In the genomic region with DNA sequence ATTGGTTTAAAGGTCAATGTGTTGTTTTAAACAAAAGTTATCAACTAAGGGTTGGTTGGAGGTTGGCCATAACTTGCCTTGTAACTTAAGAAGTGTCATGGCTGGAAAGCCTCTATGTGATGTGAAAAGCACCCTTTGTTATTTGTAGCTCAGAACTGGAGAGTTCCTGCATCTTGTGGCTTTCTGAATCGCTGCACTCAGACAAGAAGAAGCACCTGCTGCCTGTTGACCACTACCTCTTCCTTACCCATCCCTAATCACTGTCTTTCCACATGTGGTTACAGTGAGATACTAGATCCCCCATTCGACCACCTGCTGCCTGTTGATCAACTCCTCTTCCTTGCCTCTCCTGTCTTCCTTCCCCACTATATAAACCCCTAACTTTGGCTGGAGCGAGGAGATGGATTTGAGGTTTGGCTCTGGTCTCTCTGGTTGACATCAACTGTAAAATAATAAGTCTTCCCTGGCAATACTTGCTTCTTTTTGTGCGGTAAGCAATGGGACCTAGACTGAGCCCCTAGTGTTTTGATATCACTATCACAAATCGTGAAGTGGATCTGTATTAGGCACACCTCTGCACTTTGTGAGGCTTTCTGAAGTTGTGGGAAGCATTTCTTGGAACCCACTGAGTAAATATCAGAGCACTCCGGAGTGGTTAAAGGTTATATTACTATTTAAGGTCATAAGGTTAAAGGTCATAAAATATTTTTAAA, we compare ENCODE assay signal across 3 cellular contexts.
TF ChIP-seq lines count a peak whose summit lies in the region.

No MANE protein-coding gene starts in this region.

TF ChIP-seq in liver, 16 proteins besides CTCF, POLR2A, EP300 and RAD21 (continued from another document):
- TF ChIP-seq NR2F2 (IDR thresholded peaks at IDR 0.05) = peak; percentile 36
- TF ChIP-seq, protein P1, sequence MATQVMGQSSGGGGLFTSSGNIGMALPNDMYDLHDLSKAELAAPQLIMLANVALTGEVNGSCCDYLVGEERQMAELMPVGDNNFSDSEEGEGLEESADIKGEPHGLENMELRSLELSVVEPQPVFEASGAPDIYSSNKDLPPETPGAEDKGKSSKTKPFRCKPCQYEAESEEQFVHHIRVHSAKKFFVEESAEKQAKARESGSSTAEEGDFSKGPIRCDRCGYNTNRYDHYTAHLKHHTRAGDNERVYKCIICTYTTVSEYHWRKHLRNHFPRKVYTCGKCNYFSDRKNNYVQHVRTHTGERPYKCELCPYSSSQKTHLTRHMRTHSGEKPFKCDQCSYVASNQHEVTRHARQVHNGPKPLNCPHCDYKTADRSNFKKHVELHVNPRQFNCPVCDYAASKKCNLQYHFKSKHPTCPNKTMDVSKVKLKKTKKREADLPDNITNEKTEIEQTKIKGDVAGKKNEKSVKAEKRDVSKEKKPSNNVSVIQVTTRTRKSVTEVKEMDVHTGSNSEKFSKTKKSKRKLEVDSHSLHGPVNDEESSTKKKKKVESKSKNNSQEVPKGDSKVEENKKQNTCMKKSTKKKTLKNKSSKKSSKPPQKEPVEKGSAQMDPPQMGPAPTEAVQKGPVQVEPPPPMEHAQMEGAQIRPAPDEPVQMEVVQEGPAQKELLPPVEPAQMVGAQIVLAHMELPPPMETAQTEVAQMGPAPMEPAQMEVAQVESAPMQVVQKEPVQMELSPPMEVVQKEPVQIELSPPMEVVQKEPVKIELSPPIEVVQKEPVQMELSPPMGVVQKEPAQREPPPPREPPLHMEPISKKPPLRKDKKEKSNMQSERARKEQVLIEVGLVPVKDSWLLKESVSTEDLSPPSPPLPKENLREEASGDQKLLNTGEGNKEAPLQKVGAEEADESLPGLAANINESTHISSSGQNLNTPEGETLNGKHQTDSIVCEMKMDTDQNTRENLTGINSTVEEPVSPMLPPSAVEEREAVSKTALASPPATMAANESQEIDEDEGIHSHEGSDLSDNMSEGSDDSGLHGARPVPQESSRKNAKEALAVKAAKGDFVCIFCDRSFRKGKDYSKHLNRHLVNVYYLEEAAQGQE (IDR thresholded peaks at IDR 0.05) = no peak

TF ChIP-seq in HepG2, 621 proteins besides CTCF, POLR2A, EP300 and RAD21:
- TF ChIP-seq, protein P2, sequence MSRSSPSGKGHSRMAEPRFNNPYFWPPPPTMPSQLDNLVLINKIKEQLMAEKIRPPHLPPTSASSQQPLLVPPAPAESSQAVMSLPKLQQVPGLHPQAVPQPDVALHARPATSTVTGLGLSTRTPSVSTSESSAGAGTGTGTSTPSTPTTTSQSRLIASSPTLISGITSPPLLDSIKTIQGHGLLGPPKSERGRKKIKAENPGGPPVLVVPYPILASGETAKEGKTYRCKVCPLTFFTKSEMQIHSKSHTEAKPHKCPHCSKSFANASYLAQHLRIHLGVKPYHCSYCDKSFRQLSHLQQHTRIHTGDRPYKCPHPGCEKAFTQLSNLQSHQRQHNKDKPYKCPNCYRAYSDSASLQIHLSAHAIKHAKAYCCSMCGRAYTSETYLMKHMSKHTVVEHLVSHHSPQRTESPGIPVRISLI (CRISPR knock-in tag; IDR thresholded peaks at IDR 0.05; ENCODE audit: borderline replicate concordance) = no peak
- TF ChIP-seq ZFP36L2 (CRISPR knock-in tag; IDR thresholded peaks at IDR 0.05) (no peak), ZNF326 (CRISPR knock-in tag; IDR thresholded peaks at IDR 0.05; ENCODE audit: borderline replicate concordance) (no peak), BHLHE40 (IDR thresholded peaks at IDR 0.05; ENCODE audit: low read length) (no peak), PAX8 (CRISPR knock-in tag; IDR thresholded peaks at IDR 0.05; ENCODE audit: borderline replicate concordance) (no peak), ZNF20 (CRISPR knock-in tag; IDR thresholded peaks at IDR 0.05) (no peak), MATR3 (CRISPR knock-in tag; IDR thresholded peaks at IDR 0.05) (no peak), MIER3 (CRISPR knock-in tag; IDR thresholded peaks at IDR 0.05; ENCODE audit: borderline replicate concordance) (no peak), ZNF678 (CRISPR knock-in tag; IDR thresholded peaks at IDR 0.05) (no peak), GATAD1 (CRISPR knock-in tag; IDR thresholded peaks at IDR 0.05) (no peak), TMF1 (CRISPR knock-in tag; IDR thresholded peaks at IDR 0.05; ENCODE audit: low read depth) (no peak), HDAC1 (CRISPR knock-in tag; IDR thresholded peaks at IDR 0.05) (no peak), ZNF3 (CRISPR knock-in tag; IDR thresholded peaks at IDR 0.05) (no peak), ZMAT3 (CRISPR knock-in tag; conservative IDR thresholded peaks at IDR 0.05) (no peak), FOXP1 (IDR thresholded peaks at IDR 0.05) (no peak), FOXP1 (CRISPR knock-in tag; IDR thresholded peaks at IDR 0.05) (no peak), ARHGAP35 (CRISPR knock-in tag; IDR thresholded peaks at IDR 0.05; ENCODE audit: borderline replicate concordance) (no peak), HNRNPK (IDR thresholded peaks at IDR 0.05; ENCODE audit: low read depth, low read length, poor library complexity, severe bottlenecking) (no peak), KDM3A (CRISPR knock-in tag; IDR thresholded peaks at IDR 0.05; ENCODE audit: low read depth) (no peak)
- TF ChIP-seq, protein P3, sequence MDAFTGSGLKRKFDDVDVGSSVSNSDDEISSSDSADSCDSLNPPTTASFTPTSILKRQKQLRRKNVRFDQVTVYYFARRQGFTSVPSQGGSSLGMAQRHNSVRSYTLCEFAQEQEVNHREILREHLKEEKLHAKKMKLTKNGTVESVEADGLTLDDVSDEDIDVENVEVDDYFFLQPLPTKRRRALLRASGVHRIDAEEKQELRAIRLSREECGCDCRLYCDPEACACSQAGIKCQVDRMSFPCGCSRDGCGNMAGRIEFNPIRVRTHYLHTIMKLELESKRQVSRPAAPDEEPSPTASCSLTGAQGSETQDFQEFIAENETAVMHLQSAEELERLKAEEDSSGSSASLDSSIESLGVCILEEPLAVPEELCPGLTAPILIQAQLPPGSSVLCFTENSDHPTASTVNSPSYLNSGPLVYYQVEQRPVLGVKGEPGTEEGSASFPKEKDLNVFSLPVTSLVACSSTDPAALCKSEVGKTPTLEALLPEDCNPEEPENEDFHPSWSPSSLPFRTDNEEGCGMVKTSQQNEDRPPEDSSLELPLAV (CRISPR knock-in tag; conservative IDR thresholded peaks at IDR 0.05; ENCODE audit: low read depth) = no peak
- TF ChIP-seq, protein P4, sequence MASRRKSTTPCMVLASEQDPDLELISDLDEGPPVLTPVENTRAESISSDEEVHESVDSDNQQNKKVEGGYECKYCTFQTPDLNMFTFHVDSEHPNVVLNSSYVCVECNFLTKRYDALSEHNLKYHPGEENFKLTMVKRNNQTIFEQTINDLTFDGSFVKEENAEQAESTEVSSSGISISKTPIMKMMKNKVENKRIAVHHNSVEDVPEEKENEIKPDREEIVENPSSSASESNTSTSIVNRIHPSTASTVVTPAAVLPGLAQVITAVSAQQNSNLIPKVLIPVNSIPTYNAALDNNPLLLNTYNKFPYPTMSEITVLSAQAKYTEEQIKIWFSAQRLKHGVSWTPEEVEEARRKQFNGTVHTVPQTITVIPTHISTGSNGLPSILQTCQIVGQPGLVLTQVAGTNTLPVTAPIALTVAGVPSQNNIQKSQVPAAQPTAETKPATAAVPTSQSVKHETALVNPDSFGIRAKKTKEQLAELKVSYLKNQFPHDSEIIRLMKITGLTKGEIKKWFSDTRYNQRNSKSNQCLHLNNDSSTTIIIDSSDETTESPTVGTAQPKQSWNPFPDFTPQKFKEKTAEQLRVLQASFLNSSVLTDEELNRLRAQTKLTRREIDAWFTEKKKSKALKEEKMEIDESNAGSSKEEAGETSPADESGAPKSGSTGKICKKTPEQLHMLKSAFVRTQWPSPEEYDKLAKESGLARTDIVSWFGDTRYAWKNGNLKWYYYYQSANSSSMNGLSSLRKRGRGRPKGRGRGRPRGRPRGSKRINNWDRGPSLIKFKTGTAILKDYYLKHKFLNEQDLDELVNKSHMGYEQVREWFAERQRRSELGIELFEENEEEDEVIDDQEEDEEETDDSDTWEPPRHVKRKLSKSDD (CRISPR knock-in tag; IDR thresholded peaks at IDR 0.05; ENCODE audit: low read depth) = no peak

TF ChIP-seq in SK-N-SH treated with all-trans-retinoic acid at 6 μM for 48 hours, 23 proteins besides CTCF, POLR2A, EP300 and RAD21 (continued from another document):
- TF ChIP-seq, protein P5, sequence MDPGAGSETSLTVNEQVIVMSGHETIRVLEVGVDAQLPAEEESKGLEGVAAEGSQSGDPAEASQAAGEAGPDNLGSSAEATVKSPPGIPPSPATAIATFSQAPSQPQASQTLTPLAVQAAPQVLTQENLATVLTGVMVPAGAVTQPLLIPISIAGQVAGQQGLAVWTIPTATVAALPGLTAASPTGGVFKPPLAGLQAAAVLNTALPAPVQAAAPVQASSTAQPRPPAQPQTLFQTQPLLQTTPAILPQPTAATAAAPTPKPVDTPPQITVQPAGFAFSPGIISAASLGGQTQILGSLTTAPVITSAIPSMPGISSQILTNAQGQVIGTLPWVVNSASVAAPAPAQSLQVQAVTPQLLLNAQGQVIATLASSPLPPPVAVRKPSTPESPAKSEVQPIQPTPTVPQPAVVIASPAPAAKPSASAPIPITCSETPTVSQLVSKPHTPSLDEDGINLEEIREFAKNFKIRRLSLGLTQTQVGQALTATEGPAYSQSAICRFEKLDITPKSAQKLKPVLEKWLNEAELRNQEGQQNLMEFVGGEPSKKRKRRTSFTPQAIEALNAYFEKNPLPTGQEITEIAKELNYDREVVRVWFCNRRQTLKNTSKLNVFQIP (CRISPR knock-in tag; IDR thresholded peaks at IDR 0.05; ENCODE audit: borderline replicate concordance, low read depth) = no peak
- no peak for TF ChIP-seq ZC3H10 (CRISPR knock-in tag; IDR thresholded peaks at IDR 0.05)
- TF ChIP-seq SNAI2 (CRISPR knock-in tag; IDR thresholded peaks at IDR 0.05) = no peak
- TF ChIP-seq TOX (CRISPR knock-in tag; IDR thresholded peaks at IDR 0.05; ENCODE audit: borderline replicate concordance) = no peak
